Comparison of ENCODE assay signal across 8 cellular contexts in the genomic region with DNA sequence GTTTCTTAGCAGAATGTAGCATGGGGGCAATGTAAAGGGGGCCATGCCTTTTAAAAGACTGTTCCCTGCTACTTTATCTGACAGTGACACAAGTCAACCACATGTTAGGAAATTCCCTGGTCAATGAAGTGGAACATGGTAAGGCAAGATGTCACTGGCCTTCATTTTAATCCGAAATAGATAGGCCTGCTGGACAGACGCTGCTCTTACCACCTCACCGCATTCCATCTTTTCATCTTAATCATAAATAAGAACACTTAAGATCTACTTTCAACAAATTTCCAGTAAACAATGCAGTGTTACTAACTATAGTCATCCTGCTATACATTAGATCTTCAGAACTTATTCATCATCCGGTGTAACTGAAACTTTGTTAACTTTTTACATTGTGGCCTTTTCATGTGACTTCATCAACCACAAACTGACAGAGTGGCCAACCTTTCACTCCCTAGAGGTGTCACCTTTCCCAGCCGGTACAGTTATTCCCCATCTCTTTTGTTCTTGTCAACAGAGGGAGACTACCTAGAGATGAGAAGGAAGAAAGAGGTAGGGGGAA. TPM values are rescaled to one million over a fixed set of nuclear protein-coding genes. Genes with fewer than 3 reads are reported as not detected.
DNase-seq lines count a peak whose midpoint lies in the region; ATAC-seq and TF ChIP-seq lines count a peak whose summit lies in the region.

No MANE protein-coding gene starts in this region.

- H3K4me3 Mint-ChIP-seq in activated T-cell treated with anti-CD3 and anti-CD28 coated beads, Interleukin-2, amount 50 U/mL, for 4 hours = no peak overlapping the region

- H3K4me1 Mint-ChIP-seq in activated T-cell treated with anti-CD3 and anti-CD28 coated beads, Interleukin-2, amount 50 U/mL, for 4 hours (ENCODE audit: low read depth) = peaks cover 18% of the 10 kb centered on the region

- H3K4me2 ChIP-seq in BLaER1 = peak overlapping the region; percentile 59

- H4K20me1 ChIP-seq in BLaER1 = no peaks in the 10 kb centered on the region

- H3K9me3 ChIP-seq in BLaER1 = no peaks in the 10 kb centered on the region
- H3K9me3 ChIP-seq in tibial nerve = no peaks in the 10 kb centered on the region
- H3K9me3 ChIP-seq in transverse colon = no peaks in the 10 kb centered on the region

- no peaks in the 10 kb centered on the region for H3K9me3 Mint-ChIP-seq in activated T-cell treated with anti-CD3 and anti-CD28 coated beads, Interleukin-2, amount 50 U/mL, for 4 hours

- H3K27me3 Mint-ChIP-seq in activated T-cell treated with anti-CD3 and anti-CD28 coated beads, Interleukin-2, amount 50 U/mL, for 4 hours (ENCODE audit: low read depth) = peaks cover 5% of the 10 kb centered on the region

- H3K36me3 Mint-ChIP-seq in activated T-cell treated with anti-CD3 and anti-CD28 coated beads, Interleukin-2, amount 50 U/mL, for 4 hours (ENCODE audit: insufficient read depth) = no peaks in the 10 kb centered on the region

- TF ChIP-seq EP300 in tibial nerve (IDR thresholded peaks at IDR 0.05) (no peak), transverse colon (IDR thresholded peaks at IDR 0.05; ENCODE audit: low read depth) (no peak)

- DNase-seq in activated T-cell treated with anti-CD3 and anti-CD28 coated beads, Interleukin-2, amount 50 U/mL, for 4 hours = no peak
- no peak for DNase-seq in tibial nerve (ENCODE audit: low spot score in 2 of 2)
- DNase-seq in transverse colon = no peak
- no peak for DNase-seq in hepatic stellate cell (ENCODE audit: low spot score)
- DNase-seq in HPDE6-E6E7 (ENCODE audit: extremely low spot score) = no peak

- H3K9ac ChIP-seq in BLaER1 = no peak overlapping the region

- no peak for TF ChIP-seq POLR2A in tibial nerve (IDR thresholded peaks at IDR 0.05)
- no peak for TF ChIP-seq POLR2A in transverse colon (IDR thresholded peaks at IDR 0.05)

- H3K36me3 ChIP-seq in BLaER1 = no peaks in the 10 kb centered on the region
- H3K36me3 ChIP-seq in tibial nerve = no peaks in the 10 kb centered on the region
- H3K36me3 ChIP-seq in transverse colon = no peaks in the 10 kb centered on the region

- in situ Hi-C loops in transverse colon (cut with MboI; ENCODE audit: low pct_ligation_motif_present in 1 of 4, low pct_unique_long_range_greater_than_20kb in 1 of 4, low sequenced_read_pairs in 3 of 4) = loop anchor here in 1 of 4 donors (10.0 kb wide), 1 partner anchor 193 kb away; no protein-coding TSS in a partner anchor

- 84 to 86% methylated on average over 5 of the region's 5 CpGs for WGBS in tibial nerve, 2 donors
- 68 to 72% methylated on average over 5 of the region's 5 CpGs for WGBS in transverse colon (ENCODE audit: low coverage in 1 of 2), 2 donors

- intact Hi-C loops in transverse colon (cut with DNase I; ENCODE audit: low total_unique reads) = no loop called here

- ATAC-seq in GM19324 (IDR thresholded peaks at IDR 0.05; ENCODE audit: low FRiP score, unreplicated experiment) = peak; percentile 85
- peak; percentile 92 for ATAC-seq in HG03095 (IDR thresholded peaks at IDR 0.05; ENCODE audit: unreplicated experiment)
- ATAC-seq in activated T-cell treated with anti-CD3 and anti-CD28 coated beads, Interleukin-2, amount 50 U/mL, for 4 hours = peak; percentile 83 to 85

- H3K4me3 ChIP-seq in BLaER1 (no peak overlapping the region), tibial nerve (no peak overlapping the region), transverse colon (no peak overlapping the region)

- no peak overlapping the region for H3K27ac ChIP-seq in BLaER1
- no peak overlapping the region for H3K27ac ChIP-seq in tibial nerve
- H3K27ac ChIP-seq in transverse colon = no peak overlapping the region

- no peak for TF ChIP-seq CTCF in tibial nerve (IDR thresholded peaks at IDR 0.05)
- TF ChIP-seq CTCF in transverse colon (IDR thresholded peaks at IDR 0.05) = no peak

- no peaks in the 10 kb centered on the region for H3K27me3 ChIP-seq in BLaER1
- no peaks in the 10 kb centered on the region for H3K27me3 ChIP-seq in tibial nerve
- H3K27me3 ChIP-seq in transverse colon = no peaks in the 10 kb centered on the region

- H3K4me1 ChIP-seq in BLaER1 = peaks cover 24% of the 10 kb centered on the region
- H3K4me1 ChIP-seq in tibial nerve = no peaks in the 10 kb centered on the region
- no peaks in the 10 kb centered on the region for H3K4me1 ChIP-seq in transverse colon

RNA-seq across cellular contexts. Expression of a gene that starts 15.6 kb away (rescaled TPM):
- total RNA-seq in activated T-cell treated with anti-CD3 and anti-CD28 coated beads, Interleukin-2, amount 50 U/mL, for 4 hours = under 1 TPM in 1 of 3 donors, not detected in 2; 0.05 TPM
- total RNA-seq in tibial nerve (not detected), transverse colon (not detected)
